Comparison of ENCODE assay signal across 21 cellular contexts in genomic region chr2:122180972-122181371, GRCh38.
DNase-seq lines count a peak whose midpoint lies in the region; FAIRE-seq and TF ChIP-seq lines count a peak whose summit lies in the region.
"Had no signal": no experiment of that assay in that cellular context is flagged by ENCODE, and none has a peak within 500 bp of the region (broad histone marks: within the 10 kb centered on the region; RNA-seq: fewer than 3 reads in every experiment).

No MANE protein-coding gene starts in this region.

- no TSS peak for BruUV-seq in endothelial cell of umbilical vein (replicated peaks; lab: Mats Ljungman, UMichigan)

- no peaks in the 10 kb centered on the region for H4K20me1 ChIP-seq in endothelial cell of umbilical vein (replicated peaks; ENCODE audit: control insufficient read depth, extremely low read depth, insufficient read depth, low read length)

- peak; percentile 4 for FAIRE-seq in endothelial cell of umbilical vein (lab: Jason Lieb, UNC)
- no peak for FAIRE-seq in urothelium cell line (lab: Jason Lieb, UNC)
- no peak for FAIRE-seq in HTR-8/SVneo (lab: Jason Lieb, UNC)
- FAIRE-seq: A204.1, G401.6, K562 had no signal

- H3K79me2 ChIP-seq in endothelial cell of umbilical vein (ENCODE audit: control insufficient read depth, insufficient read depth, low read length), result no peaks in the 10 kb centered on the region

- H3K27ac ChIP-seq in endothelial cell of umbilical vein (ENCODE audit: insufficient read depth, low read depth, low read length), result peak overlapping the region; percentile 93
- no peak overlapping the region for H3K27ac ChIP-seq in prostate gland

- intact Hi-C loops in endothelial cell of umbilical vein (cut with micrococcal nuclease) (no loop called here), prostate gland (cut with DNase I) (no loop called here)

- dilution Hi-C loops in endothelial cell of umbilical vein (cut with MboI; ENCODE audit: extremely low pct_ligation_motif_present, low sequenced_read_pairs), result no loop called here

- no peaks in the 10 kb centered on the region for H3K9me1 ChIP-seq in endothelial cell of umbilical vein (replicated peaks; ENCODE audit: control insufficient read depth, extremely low read depth, insufficient read depth, low read length)

- no peak overlapping the region for H3K9ac ChIP-seq in endothelial cell of umbilical vein (replicated peaks; ENCODE audit: extremely low read depth, insufficient read depth, low read length)

- WGBS in prostate gland, result 90% methylated on average over 1 of the region's 1 CpG

- TF ChIP-seq CTCF in endothelial cell of umbilical vein (IDR thresholded peaks at IDR 0.05; ENCODE audit: extremely low read depth in 1 of 2, insufficient read depth in 1 of 2, low read depth in 1 of 2, low read length in 2 of 2) (no peak), prostate gland (IDR thresholded peaks at IDR 0.05) (no peak)

- DNase-seq in ELR (ENCODE audit: low read depth) (peak; percentile 14), HT1080 (ENCODE audit: low read depth) (peak; percentile 70), endothelial cell of umbilical vein (ENCODE audit: low read depth, low spot score) (peak; percentile 4), urothelium cell line (ENCODE audit: low spot score) (peak; percentile 20), prostate gland (ENCODE audit: low spot score) (no peak), HPDE6-E6E7 (ENCODE audit: extremely low spot score) (no peak), HTR-8/SVneo (ENCODE audit: insufficient read length, low spot score) (no peak)
- DNase-seq: ACHN; BE2C; C1 segment of cervical spinal cord; CD4-positive, CD25-positive, alpha-beta regulatory T cell; CD8-positive, alpha-beta memory T cell; COR-L47; DMS 273 treated with DMSO at 0.1 percent for 48 hours; DMS79; GOT3; H7; IMR-90 had no signal

- H3K27me3 ChIP-seq in endothelial cell of umbilical vein (ENCODE audit: control insufficient read depth in 2 of 2, insufficient read depth in 2 of 2, low read length in 2 of 2) (no peaks in the 10 kb centered on the region), prostate gland (replicated peaks; ENCODE audit: insufficient read depth) (no peaks in the 10 kb centered on the region)
- H3K27me3 ChIP-seq: BE2C had no signal

- no peaks in the 10 kb centered on the region for H3K36me3 ChIP-seq in endothelial cell of umbilical vein (ENCODE audit: control insufficient read depth in 2 of 2, extremely low read depth in 1 of 2, insufficient read depth in 2 of 2, low read length in 2 of 2)
- no peaks in the 10 kb centered on the region for H3K36me3 ChIP-seq in prostate gland
- H3K36me3 ChIP-seq: BE2C had no signal

- CTCF ChIA-PET in endothelial cell of umbilical vein (lab: Charles Lee), result no interaction called here

- no peaks in the 10 kb centered on the region for H3K9me3 ChIP-seq in endothelial cell of umbilical vein (replicated peaks; ENCODE audit: control insufficient read depth, insufficient read depth, low read length)
- H3K9me3 ChIP-seq in prostate gland, result no peaks in the 10 kb centered on the region
- H3K9me3 ChIP-seq: BE2C had no signal

- no peak overlapping the region for H3K4me3 ChIP-seq in endothelial cell of umbilical vein (replicated peaks in 1 of 3; ENCODE audit: insufficient read depth in 1 of 3, low read depth in 1 of 3, low read length in 3 of 3)
- H3K4me3 ChIP-seq in prostate gland, result no peak overlapping the region
- H3K4me3 ChIP-seq: K562 had no signal

- H3K4me1 ChIP-seq in endothelial cell of umbilical vein (ENCODE audit: control insufficient read depth, extremely low read depth, insufficient read depth, low read length) (peaks cover 68% of the 10 kb centered on the region), prostate gland (replicated peaks) (no peaks in the 10 kb centered on the region)
- H3K4me1 ChIP-seq: BE2C had no signal

- H2AFZ ChIP-seq in endothelial cell of umbilical vein (ENCODE audit: low read depth, low read length), result no peak overlapping the region

- POLR2A ChIA-PET in endothelial cell of umbilical vein (lab: Charles Lee), result no interaction called here

- TF ChIP-seq POLR2A in endothelial cell of umbilical vein (IDR thresholded peaks at IDR 0.05; ENCODE audit: low read depth, low read length) (no peak), prostate gland (IDR thresholded peaks at IDR 0.05) (no peak)

- H3K4me2 ChIP-seq in endothelial cell of umbilical vein (ENCODE audit: insufficient read depth, low read length), result peak overlapping the region; percentile 26

TF ChIP-seq in endothelial cell of umbilical vein, 7 proteins besides CTCF, POLR2A, EP300 and RAD21:
- TF ChIP-seq EZH2 (IDR thresholded peaks at IDR 0.05; ENCODE audit: borderline replicate concordance, low read depth, low read length, severe bottlenecking) (no peak), MYC (IDR thresholded peaks at IDR 0.05; ENCODE audit: low read depth, low read length) (no peak), POLR2AphosphoS5 (IDR thresholded peaks at IDR 0.05; ENCODE audit: insufficient read depth, low read depth, low read length) (no peak), FOS (IDR thresholded peaks at IDR 0.05; ENCODE audit: borderline replicate concordance, insufficient read depth, low read length) (peak; percentile 60), MAX (IDR thresholded peaks at IDR 0.05; ENCODE audit: insufficient read depth, insufficient read length) (no peak), JUN (IDR thresholded peaks at IDR 0.05; ENCODE audit: borderline replicate concordance, insufficient read depth, insufficient read length, low read depth) (peak; percentile 26), GATA2 (IDR thresholded peaks at IDR 0.05; ENCODE audit: insufficient read depth, insufficient read length, low read depth, low read length) (no peak)

Comparison
In these comparisons a context has a peak if more than half of its experiments do, and no peak if none do; other contexts are left out.
1. DNase-seq: peak in ELR (single experiment), HT1080 (single experiment), endothelial cell of umbilical vein (single experiment) and urothelium cell line (single experiment); none in prostate gland (single experiment), HPDE6-E6E7 (single experiment) and HTR-8/SVneo (single experiment).